In genomic region chrX:107288676-107289075, GRCh38 we compare ENCODE assay signal across 33 cellular contexts.
"Had no signal": no experiment of that assay in that cellular context is flagged by ENCODE, and none has a peak within 500 bp of the region (broad histone marks: within the 10 kb centered on the region; RNA-seq: fewer than 3 reads in every experiment).

No MANE protein-coding gene starts in this region.

- H3K4me3 Mint-ChIP-seq: activated B cell treated with CpG ODN at 0.5 μM for 24 hours; activated CD8-positive, alpha-beta T cell treated with anti-CD3 and anti-CD28 coated beads for 36 hours; activated naive CD8-positive, alpha-beta T cell; activated T-cell treated with anti-CD3 and anti-CD28 coated beads, Interleukin-2, amount 50 U/mL, for 4 hours; activated T-helper 17 cell treated with anti-CD3 and anti-CD28 coated beads, Interleukin-2, amount 50 U/mL, for 72 hours; central memory CD8-positive, alpha-beta T cell; dendritic cell treated with granulocyte-macrophage colony-stimulating factor and Interleukin-4, amounts not matched to agents 40 ng/mL and 50 ng/mL, for 4 days; effector memory CD8-positive, alpha-beta T cell; T-helper 17 cell; T-helper 2 cell treated with Interferon-gamma antibody and Interleukin-4, amounts not matched to agents 5 μg/mL and 100 μg/mL, for 36 hours had no signal

- ATAC-seq: activated CD4-positive, CD25-positive, alpha-beta regulatory T cell treated with anti-CD3 and anti-CD28 coated beads, Interleukin-2, amount 50 U/mL, for 24 hours; activated CD8-positive, alpha-beta T cell treated with anti-CD3 and anti-CD28 coated beads for 36 hours; activated T-cell treated with anti-CD3 and anti-CD28 coated beads, Interleukin-2, amount 50 U/mL, for 4 hours; activated T-helper 17 cell treated with anti-CD3 and anti-CD28 coated beads, Interleukin-2, amount 50 U/mL, for 72 hours; effector memory CD8-positive, alpha-beta T cell; foreskin keratinocyte; gastrocnemius medialis; heart left ventricle; T-helper 17 cell had no signal

- FAIRE-seq: bronchial epithelial cell had no signal

- H3K27ac ChIP-seq: brain microvascular endothelial cell, coronary artery, esophagus muscularis mucosa, foreskin keratinocyte, gastrocnemius medialis, heart left ventricle, WERI-Rb-1 had no signal

- H3K36me3 Mint-ChIP-seq: activated naive CD8-positive, alpha-beta T cell had no signal

- H3K9me3 Mint-ChIP-seq: activated B cell treated with CpG ODN at 0.5 μM for 24 hours; activated CD8-positive, alpha-beta T cell treated with anti-CD3 and anti-CD28 coated beads for 36 hours; activated T-cell treated with anti-CD3 and anti-CD28 coated beads, Interleukin-2, amount 50 U/mL, for 4 hours; activated T-helper 17 cell treated with anti-CD3 and anti-CD28 coated beads, Interleukin-2, amount 50 U/mL, for 72 hours; central memory CD8-positive, alpha-beta T cell; dendritic cell treated with granulocyte-macrophage colony-stimulating factor and Interleukin-4, amounts not matched to agents 40 ng/mL and 50 ng/mL, for 4 days; effector memory CD8-positive, alpha-beta T cell; T-helper 2 cell treated with Interferon-gamma antibody and Interleukin-4, amounts not matched to agents 5 μg/mL and 100 μg/mL, for 36 hours had no signal

- H3K36me3 ChIP-seq: brain microvascular endothelial cell, esophagus muscularis mucosa, gastrocnemius medialis, heart left ventricle, WERI-Rb-1 had no signal

- H3K4me1 Mint-ChIP-seq: activated B cell treated with CpG ODN at 0.5 μM for 24 hours; activated T-helper 17 cell treated with anti-CD3 and anti-CD28 coated beads, Interleukin-2, amount 50 U/mL, for 72 hours; central memory CD8-positive, alpha-beta T cell; T-helper 17 cell had no signal

- H3K9me3 ChIP-seq: esophagus muscularis mucosa, gastrocnemius medialis, heart left ventricle had no signal

- H3K4me3 ChIP-seq: coronary artery, esophagus muscularis mucosa, gastrocnemius medialis, heart left ventricle had no signal

- DNase-seq: activated B cell treated with CpG ODN at 0.5 μM for 24 hours; activated CD4-positive, alpha-beta T cell treated with anti-CD3 and anti-CD28 coated beads for 48 hours; activated CD4-positive, alpha-beta T cell treated with anti-CD3 and anti-CD28 coated beads, Interleukin-2, amount 50 U/mL, for 1 hour; activated CD4-positive, alpha-beta T cell treated with anti-CD3 and anti-CD28 coated beads, Interleukin-2, amount 50 U/mL, for 48 hours; activated CD8-positive, alpha-beta memory T cell treated with anti-CD3 and anti-CD28 coated beads for 24 hours; activated CD8-positive, alpha-beta T cell treated with anti-CD3 and anti-CD28 coated beads for 36 hours; activated effector memory CD4-positive, alpha-beta T cell treated with Interleukin-2 at 50 U/mL for 16 hours; activated gamma-delta T cell treated with Interleukin-2 at 50 U/mL for 16 hours; activated naive CD4-positive, alpha-beta T cell treated with anti-CD3 and anti-CD28 coated beads, Interleukin-2, amount 50 U/mL, for 16 hours; activated naive CD4-positive, alpha-beta T cell treated with Interleukin-2 at 50 U/mL for 16 hours; activated T-cell treated with anti-CD3 and anti-CD28 coated beads, Interleukin-2, amount 50 U/mL, for 4 hours; amniotic stem cell; anterior cingulate cortex; brain microvascular endothelial cell; effector CD4-positive, alpha-beta T cell; effector memory CD8-positive, alpha-beta T cell; erythroblast; foreskin keratinocyte; gastrocnemius medialis; glutamatergic neuron; heart left ventricle; T-helper 17 cell; T1000; WERI-Rb-1 had no signal

- H3K27me3 ChIP-seq: brain microvascular endothelial cell, esophagus muscularis mucosa, foreskin keratinocyte, gastrocnemius medialis had no signal

- H3K4me1 ChIP-seq: esophagus muscularis mucosa, foreskin keratinocyte, gastrocnemius medialis, heart left ventricle had no signal

- H3K27ac Mint-ChIP-seq: activated B cell treated with CpG ODN at 0.5 μM for 24 hours; activated CD8-positive, alpha-beta T cell treated with anti-CD3 and anti-CD28 coated beads for 36 hours; activated naive CD8-positive, alpha-beta T cell; activated T-helper 17 cell treated with anti-CD3 and anti-CD28 coated beads, Interleukin-2, amount 50 U/mL, for 72 hours; dendritic cell treated with granulocyte-macrophage colony-stimulating factor and Interleukin-4, amounts not matched to agents 40 ng/mL and 50 ng/mL, for 4 days; effector memory CD8-positive, alpha-beta T cell; T-helper 17 cell; T-helper 2 cell treated with Interferon-gamma antibody and Interleukin-4, amounts not matched to agents 5 μg/mL and 100 μg/mL, for 36 hours had no signal

- H3K27me3 Mint-ChIP-seq: dendritic cell treated with granulocyte-macrophage colony-stimulating factor and Interleukin-4, amounts not matched to agents 40 ng/mL and 50 ng/mL, for 4 days had no signal
